1 cellular context compared by ENCODE assay signal in the genomic region with DNA sequence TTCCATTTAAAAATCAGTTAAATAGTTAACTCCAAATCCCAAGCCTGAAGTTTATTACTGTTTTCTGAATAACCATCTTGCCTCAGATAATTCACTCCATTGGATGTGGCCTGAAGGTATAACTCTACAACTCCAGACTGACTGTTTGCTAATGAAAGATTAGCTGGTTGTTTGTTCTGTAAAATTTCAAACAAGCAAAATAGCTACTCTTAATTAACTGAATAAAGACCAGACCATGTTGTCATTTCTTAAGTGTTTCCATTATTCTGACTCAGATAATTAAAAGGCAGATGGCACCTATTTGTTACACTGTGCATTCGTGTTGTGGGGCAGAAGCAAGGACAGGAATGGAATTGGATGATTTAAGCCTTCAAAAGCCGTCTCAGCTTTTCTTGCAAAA.
TF ChIP-seq lines count a peak whose summit lies in the region.

No MANE protein-coding gene starts in this region.

TF ChIP-seq in SK-N-SH treated with all-trans-retinoic acid at 6 μM for 48 hours, 23 proteins besides CTCF, POLR2A, EP300 and RAD21 (continued from another document):
- TF ChIP-seq, protein P1, sequence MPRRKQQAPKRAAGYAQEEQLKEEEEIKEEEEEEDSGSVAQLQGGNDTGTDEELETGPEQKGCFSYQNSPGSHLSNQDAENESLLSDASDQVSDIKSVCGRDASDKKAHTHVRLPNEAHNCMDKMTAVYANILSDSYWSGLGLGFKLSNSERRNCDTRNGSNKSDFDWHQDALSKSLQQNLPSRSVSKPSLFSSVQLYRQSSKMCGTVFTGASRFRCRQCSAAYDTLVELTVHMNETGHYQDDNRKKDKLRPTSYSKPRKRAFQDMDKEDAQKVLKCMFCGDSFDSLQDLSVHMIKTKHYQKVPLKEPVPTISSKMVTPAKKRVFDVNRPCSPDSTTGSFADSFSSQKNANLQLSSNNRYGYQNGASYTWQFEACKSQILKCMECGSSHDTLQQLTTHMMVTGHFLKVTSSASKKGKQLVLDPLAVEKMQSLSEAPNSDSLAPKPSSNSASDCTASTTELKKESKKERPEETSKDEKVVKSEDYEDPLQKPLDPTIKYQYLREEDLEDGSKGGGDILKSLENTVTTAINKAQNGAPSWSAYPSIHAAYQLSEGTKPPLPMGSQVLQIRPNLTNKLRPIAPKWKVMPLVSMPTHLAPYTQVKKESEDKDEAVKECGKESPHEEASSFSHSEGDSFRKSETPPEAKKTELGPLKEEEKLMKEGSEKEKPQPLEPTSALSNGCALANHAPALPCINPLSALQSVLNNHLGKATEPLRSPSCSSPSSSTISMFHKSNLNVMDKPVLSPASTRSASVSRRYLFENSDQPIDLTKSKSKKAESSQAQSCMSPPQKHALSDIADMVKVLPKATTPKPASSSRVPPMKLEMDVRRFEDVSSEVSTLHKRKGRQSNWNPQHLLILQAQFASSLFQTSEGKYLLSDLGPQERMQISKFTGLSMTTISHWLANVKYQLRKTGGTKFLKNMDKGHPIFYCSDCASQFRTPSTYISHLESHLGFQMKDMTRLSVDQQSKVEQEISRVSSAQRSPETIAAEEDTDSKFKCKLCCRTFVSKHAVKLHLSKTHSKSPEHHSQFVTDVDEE (CRISPR knock-in tag; IDR thresholded peaks at IDR 0.05): no peak
